1 cellular context compared by ENCODE assay signal in genomic region chr19:56372281-56372680, GRCh38.
TF ChIP-seq lines count a peak whose summit lies in the region.

No MANE protein-coding gene starts in this region.

TF ChIP-seq in HEK293T, 16 proteins besides CTCF, POLR2A, EP300 and RAD21 (continued from another document):
- TF ChIP-seq ZNF384 (IDR thresholded peaks at IDR 0.05): no peak
- no peak for TF ChIP-seq ELF4 (IDR thresholded peaks at IDR 0.05)
